Comparison of ENCODE assay signal across 8 cellular contexts in the genomic region with DNA sequence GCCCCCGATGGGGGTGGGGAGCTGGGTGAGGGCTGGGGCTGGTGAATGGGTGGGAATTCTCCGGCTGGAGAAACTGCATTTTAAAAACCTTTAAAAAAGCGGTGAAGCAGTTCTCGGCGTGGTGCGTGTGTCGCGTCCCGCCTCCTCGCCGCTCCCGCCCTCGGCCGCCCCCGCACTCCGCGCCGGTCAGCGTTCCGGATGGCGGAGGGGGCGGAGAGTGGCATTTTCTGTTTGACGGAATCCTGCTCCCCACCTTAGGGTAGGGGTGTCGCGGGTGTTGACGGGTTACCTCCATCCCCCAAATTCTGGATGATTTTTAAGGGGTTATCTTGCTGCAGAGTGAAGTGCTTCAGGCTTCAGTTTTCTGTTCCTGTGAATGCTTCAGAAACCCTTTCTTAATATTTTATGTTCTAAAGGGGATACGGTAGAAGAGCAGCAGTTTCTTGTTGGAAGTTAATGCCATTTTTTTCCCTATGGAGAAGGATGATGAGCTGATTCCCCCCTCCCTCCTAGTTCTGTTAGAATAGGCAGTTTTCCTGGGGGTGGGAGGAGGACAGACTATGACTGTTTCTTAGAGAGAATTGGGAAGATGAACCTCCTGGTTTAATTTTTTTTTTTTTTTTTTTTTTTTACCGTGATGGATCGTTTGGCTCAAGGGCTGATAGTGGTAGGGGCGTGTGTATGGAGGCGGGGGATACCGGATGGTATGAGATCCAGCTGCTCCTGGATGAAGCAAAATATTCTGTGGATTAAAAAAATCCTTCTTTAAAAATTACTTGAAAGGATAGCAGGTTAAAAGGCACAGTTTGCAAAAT. TPM values are rescaled to one million over a fixed set of nuclear protein-coding genes. Genes with fewer than 3 reads are reported as not detected.
DNase-seq lines count a peak whose midpoint lies in the region; ATAC-seq lines count a peak whose summit lies in the region.

No MANE protein-coding gene starts in this region.

- DNase-seq in DMS153 treated with DMSO at 0.1 percent for 48 hours (lab: John Stamatoyannopoulos, UW; ENCODE audit: unreplicated experiment) = peak; percentile 4
- DNase-seq in DMS153 (lab: John Stamatoyannopoulos, UW) = no peak
- DNase-seq in NCI-H1048 (lab: John Stamatoyannopoulos, UW) = peak; percentile 15
- peak; percentile 31 for DNase-seq in activated CD4-positive, alpha-beta T cell treated with anti-CD3 and anti-CD28 coated beads, Interleukin-2, amount 10 ng/mL, durations not matched to agents 7 days and 5 days
- peak; percentile 6 for DNase-seq in effector CD4-positive, alpha-beta T cell
- peak; percentile 47 for DNase-seq in medulla oblongata (ENCODE audit: extremely low spot score)
- peak; percentile 7 to 9 for DNase-seq in stimulated activated CD8-positive, alpha-beta memory T cell treated with anti-CD3 and anti-CD28 coated beads, Interleukin-15, amount 100 ng/mL, for 4 hours (ENCODE audit: low read depth in 2 of 2)

- POLR2A ChIA-PET in activated CD4-positive, alpha-beta T cell treated with anti-CD3 and anti-CD28 coated beads, Interleukin-2, amount 10 ng/mL, durations not matched to agents 7 days and 5 days (lab: Charles Lee) = no interaction called here

- H3K27ac Mint-ChIP-seq in activated CD4-positive, alpha-beta T cell treated with anti-CD3 and anti-CD28 coated beads, Interleukin-2, amount 10 ng/mL, durations not matched to agents 7 days and 5 days = no peak overlapping the region

- H3K9me3 Mint-ChIP-seq in activated CD4-positive, alpha-beta T cell treated with anti-CD3 and anti-CD28 coated beads, Interleukin-2, amount 10 ng/mL, durations not matched to agents 7 days and 5 days = no peaks in the 10 kb centered on the region

- H3K27me3 Mint-ChIP-seq in activated CD4-positive, alpha-beta T cell treated with anti-CD3 and anti-CD28 coated beads, Interleukin-2, amount 10 ng/mL, durations not matched to agents 7 days and 5 days = peaks cover 6% of the 10 kb centered on the region

- no peaks in the 10 kb centered on the region for H3K36me3 Mint-ChIP-seq in activated CD4-positive, alpha-beta T cell treated with anti-CD3 and anti-CD28 coated beads, Interleukin-2, amount 10 ng/mL, durations not matched to agents 7 days and 5 days (ENCODE audit: low read depth)

- peak; percentile 58 for ATAC-seq in HG02571 (IDR thresholded peaks at IDR 0.05; ENCODE audit: unreplicated experiment)

- CTCF ChIA-PET in activated CD4-positive, alpha-beta T cell treated with anti-CD3 and anti-CD28 coated beads, Interleukin-2, amount 10 ng/mL, durations not matched to agents 7 days and 5 days (lab: Charles Lee) = interaction anchor here (0.6 to 1.7 kb wide), 4 partner anchors 9 to 741 kb away, joined by 3 to 4 read pairs (median 4); no protein-coding TSS in a partner anchor

- peak overlapping the region; percentile 82 for H3K4me3 Mint-ChIP-seq in activated CD4-positive, alpha-beta T cell treated with anti-CD3 and anti-CD28 coated beads, Interleukin-2, amount 10 ng/mL, durations not matched to agents 7 days and 5 days

- H3K4me1 Mint-ChIP-seq in activated CD4-positive, alpha-beta T cell treated with anti-CD3 and anti-CD28 coated beads, Interleukin-2, amount 10 ng/mL, durations not matched to agents 7 days and 5 days = peaks cover 24% of the 10 kb centered on the region

RNA-seq across cellular contexts. Expression of gene ABI2, which starts 0.7 kb away (rescaled TPM):
- total RNA-seq in activated CD4-positive, alpha-beta T cell treated with anti-CD3 and anti-CD28 coated beads, Interleukin-2, amount 10 ng/mL, durations not matched to agents 7 days and 5 days = 10 to 100 TPM; 19.1 to 24.2 TPM
